ENCODE assay signal across 8 cellular contexts in the genomic region with DNA sequence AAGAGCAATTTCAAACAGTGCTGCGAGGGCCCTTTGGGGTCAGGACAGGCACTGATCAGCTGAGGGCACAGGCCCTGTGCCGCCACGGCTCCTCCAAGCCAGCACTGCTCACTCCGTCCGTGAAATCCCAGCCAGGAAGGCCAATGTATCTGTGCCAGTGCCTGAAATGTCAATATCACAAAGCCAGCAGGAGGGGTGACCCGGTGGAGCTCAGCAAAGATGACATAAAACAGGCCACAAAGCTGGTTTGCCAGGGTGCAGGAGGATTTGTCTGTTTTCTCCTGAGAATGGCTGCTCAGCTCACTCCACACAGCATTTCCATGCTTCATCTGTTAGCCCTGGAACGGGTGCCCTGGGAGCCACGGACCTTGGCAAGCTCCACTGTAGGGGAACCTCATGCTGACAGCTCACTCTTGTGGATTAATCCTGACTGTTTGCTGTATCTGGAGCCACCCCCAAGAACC.
DNase-seq lines count a peak whose midpoint lies in the region; ATAC-seq, FAIRE-seq and TF ChIP-seq lines count a peak whose summit lies in the region.
"Not testable (repeated sequence)": the region's sequence is repeated elsewhere in the genome, so short reads cannot be mapped to it uniquely, and the experiment has no call there.

No MANE protein-coding gene starts in this region.

- not testable (repeated sequence) for H3K9me1 ChIP-seq in K562 (ENCODE audit: control insufficient read depth, insufficient read depth, low read length)

- WGBS in K562 (ENCODE audit: insufficient coverage, low coverage, missing lambda C conversion rate), result 0% methylated on average over 8 of the region's 8 CpGs
- WGBS in gastroesophageal sphincter (ENCODE audit: low coverage in 1 of 2), 2 donors, result 33 to 37% methylated on average over 1 to 2 of the region's 8 CpGs
- WGBS in sigmoid colon, 2 donors, result 73% methylated on average over 8 of the region's 8 CpGs

- H3K4me3 ChIP-seq in BLaER1 treated with 17β-estradiol and CSF1 and Interleukin-3, amounts not matched to agents 10 nM and 100 nM; K562; gastroesophageal sphincter: not testable (repeated sequence)
- peak overlapping the region in 1 of 4 donors; percentile 12 for H3K4me3 ChIP-seq in sigmoid colon

- peaks cover 11% of the 10 kb centered on the region for H3K27me3 Mint-ChIP-seq in nephron (ENCODE audit: low read depth)

- peaks cover 30 to 80% (median 57%) of the 10 kb centered on the region in 10 experiments for H3K4me1 ChIP-seq in BLaER1 treated with 17β-estradiol and CSF1 and Interleukin-3, amounts not matched to agents 10 nM and 100 nM
- H3K4me1 ChIP-seq in K562 (replicated peaks in 1 of 2; ENCODE audit: control insufficient read depth in 2 of 2, insufficient read depth in 2 of 2, low read length in 2 of 2), result not testable (repeated sequence)
- H3K4me1 ChIP-seq in gastroesophageal sphincter, result peaks cover 0 to 21% (median 3%) of the 10 kb centered on the region in 3 donors
- peaks cover 0 to 25% (median 7%) of the 10 kb centered on the region in 4 donors for H3K4me1 ChIP-seq in sigmoid colon

- not testable (repeated sequence) for TF ChIP-seq POLR2A in K562 (conservative IDR thresholded peaks at IDR 0.05); gastroesophageal sphincter (IDR thresholded peaks at IDR 0.05); sigmoid colon (IDR thresholded peaks at IDR 0.05)

- not testable (repeated sequence) for H3K27me3 ChIP-seq in BLaER1 treated with 17β-estradiol and CSF1 and Interleukin-3, amounts not matched to agents 10 nM and 100 nM; gastroesophageal sphincter; sigmoid colon
- H3K27me3 ChIP-seq in K562 (ENCODE audit: control insufficient read depth in 2 of 2, insufficient read depth in 2 of 2, low read length in 2 of 2), result peaks cover 0 to 49% of the 10 kb centered on the region in 2 experiments; a peak in 4 of 5 replicates

- intact Hi-C loops in K562 (cut with micrococcal nuclease), result not testable (repeated sequence)
- intact Hi-C loops in sigmoid colon (cut with DNase I), result loop anchor here (5.0 kb wide), 1 partner anchor 634 kb away; no protein-coding TSS in a partner anchor

- not testable (repeated sequence) for H3K36me3 ChIP-seq in BLaER1 treated with 17β-estradiol and CSF1 and Interleukin-3, amounts not matched to agents 10 nM and 100 nM; K562 (ENCODE audit: control insufficient read depth, insufficient read depth, low read length); gastroesophageal sphincter; sigmoid colon

- H2AFZ ChIP-seq in K562 (ENCODE audit: low read depth, low read length), result not testable (repeated sequence)

- FAIRE-seq in K562 (lab: Jason Lieb, UNC), result peak; percentile 62

- not testable (repeated sequence) for H4K20me1 ChIP-seq in BLaER1 treated with 17β-estradiol and CSF1 and Interleukin-3, amounts not matched to agents 10 nM and 100 nM; K562 (replicated peaks; ENCODE audit: control insufficient read depth, insufficient read depth, low read length)

- not testable (repeated sequence) for TF ChIP-seq EP300 in K562 (IDR thresholded peaks at IDR 0.05; ENCODE audit: low read length); gastroesophageal sphincter (IDR thresholded peaks at IDR 0.05); sigmoid colon (IDR thresholded peaks at IDR 0.05)

- DNase-seq in HT-29 (ENCODE audit: low spot score), result peak; percentile 14
- DNase-seq in NCI-H748 (lab: John Stamatoyannopoulos, UW; ENCODE audit: unreplicated experiment), result peak; percentile 31
- not testable (repeated sequence) for DNase-seq in K562 (ENCODE audit: extremely low read depth in 1 of 4, low spot score in 3 of 4); sigmoid colon

- H3K4me1 Mint-ChIP-seq in nephron, result peaks cover 51% of the 10 kb centered on the region

- CTCF ChIA-PET in K562 (lab: Yijun Ruan, JAX; ENCODE audit: low intra/inter-chr PET ratio), result not testable (repeated sequence)

- not testable (repeated sequence) for H3K79me2 ChIP-seq in K562 (ENCODE audit: control insufficient read depth, insufficient read depth, low read length)

- TF ChIP-seq CTCF in K562 (IDR thresholded peaks at IDR 0.05 in 2 of 3, conservative IDR thresholded peaks at IDR 0.05 in 1 of 3; ENCODE audit: insufficient read depth in 2 of 3, low read depth in 1 of 3, low read length in 3 of 3); gastroesophageal sphincter (IDR thresholded peaks at IDR 0.05); nephron (IDR thresholded peaks at IDR 0.05; ENCODE audit: unreplicated experiment in 3 of 3); sigmoid colon (IDR thresholded peaks at IDR 0.05): not testable (repeated sequence)

- H3K4me2 ChIP-seq in BLaER1 treated with 17β-estradiol and CSF1 and Interleukin-3, amounts not matched to agents 10 nM and 100 nM, result peak overlapping the region in 10 of 11 experiments; percentile 37 to 82 (median 62); a peak in 19 of 22 replicates
- H3K4me2 ChIP-seq in K562 (ENCODE audit: insufficient read depth, low read length), result not testable (repeated sequence)

- H3K27ac Mint-ChIP-seq in nephron, result peak overlapping the region in 2 of 3 experiments; percentile 12 to 59

- BruUV-seq in K562 (replicated peaks; lab: Mats Ljungman, UMichigan), result not testable (repeated sequence)

- ATAC-seq in SK-N-SH treated with all-trans-retinoic acid at 6 μM for 48 hours, result peak; percentile 84
- ATAC-seq in K562, gastroesophageal sphincter: not testable (repeated sequence)

- not testable (repeated sequence) for H3K9me3 ChIP-seq in BLaER1 treated with 17β-estradiol and CSF1 and Interleukin-3, amounts not matched to agents 10 nM and 100 nM (replicated peaks in 1 of 11); K562 (replicated peaks; ENCODE audit: control insufficient read depth, insufficient read depth, low read depth, low read length); gastroesophageal sphincter; sigmoid colon

- POLR2A ChIA-PET in K562 (lab: Yijun Ruan, JAX), result not testable (repeated sequence)

- H3K36me3 Mint-ChIP-seq in nephron (ENCODE audit: low read depth), result not testable (repeated sequence)

- TF ChIP-seq RAD21 in K562 (CRISPR knock-in tag; conservative IDR thresholded peaks at IDR 0.05 in 1 of 2, IDR thresholded peaks at IDR 0.05 in 1 of 2), result not testable (repeated sequence)

- not testable (repeated sequence) for H3K9me3 Mint-ChIP-seq in nephron

- peak overlapping the region in 8 of 11 experiments; percentile 41 to 75 (median 56); a peak in 14 of 22 replicates for H3K27ac ChIP-seq in BLaER1 treated with 17β-estradiol and CSF1 and Interleukin-3, amounts not matched to agents 10 nM and 100 nM
- H3K27ac ChIP-seq in K562 (ENCODE audit: extremely low read depth, low read depth, low read length), result not testable (repeated sequence)
- H3K27ac ChIP-seq in gastroesophageal sphincter (peak overlapping the region in 3 of 4 donors; percentile 55 to 80 (median 67)), sigmoid colon (peak overlapping the region; percentile 61 to 68 (median 65))

- H3K9ac ChIP-seq in BLaER1 treated with 17β-estradiol and CSF1 and Interleukin-3, amounts not matched to agents 10 nM and 100 nM, result peak overlapping the region in 6 of 11 experiments; percentile 4 to 51 (median 44); a peak in 8 of 22 replicates
- H3K9ac ChIP-seq in K562 (ENCODE audit: insufficient read depth in 1 of 2, low read depth in 2 of 2, low read length in 2 of 2), result not testable (repeated sequence)

- in situ Hi-C loops in K562 (cut with MboI), result not testable (repeated sequence)

- H3K4me3 Mint-ChIP-seq in nephron, result not testable (repeated sequence)

TF ChIP-seq in K562, 482 proteins besides CTCF, POLR2A, EP300 and RAD21:
- peak in 1 of 3 experiments; percentile 41; a peak in 2 of 6 replicates for TF ChIP-seq ZBTB11 (CRISPR knock-in tag; IDR thresholded peaks at IDR 0.05)
